In genomic region chr3:149114458-149114857, GRCh38 we compare ENCODE assay signal across 16 cellular contexts. TPM values are rescaled to one million over a fixed set of nuclear protein-coding genes. Genes with fewer than 3 reads are reported as not detected.
A peak's percentile ranks its signal among the peaks of the same experiment; 100 is the strongest.
DNase-seq lines count a peak whose midpoint lies in the region; ATAC-seq and TF ChIP-seq lines count a peak whose summit lies in the region.
"Had no signal": no experiment of that assay in that cellular context is flagged by ENCODE, and none has a peak within 500 bp of the region (broad histone marks: within the 10 kb centered on the region; RNA-seq: fewer than 3 reads in every experiment).

No MANE protein-coding gene starts in this region.

- H3K4me3 ChIP-seq in left ventricle myocardium inferior, result no peak overlapping the region
- no peak overlapping the region for H3K4me3 ChIP-seq in tibial artery
- no peak overlapping the region for H3K4me3 ChIP-seq in upper lobe of left lung
- no peak overlapping the region for H3K4me3 ChIP-seq in tibial nerve

- DNase-seq in Right ventricle myocardium superior, result no peak
- DNase-seq in left ventricle myocardium inferior, result no peak
- DNase-seq in astrocyte of the hippocampus (ENCODE audit: low read depth, low spot score), result peak; percentile 50
- DNase-seq in iPS-NIHi11 (ENCODE audit: low spot score), result peak; percentile 30
- no peak for DNase-seq in tibial artery
- DNase-seq in ureter (ENCODE audit: low spot score), result no peak
- no peak for DNase-seq in upper lobe of left lung
- no peak for DNase-seq in tibial nerve (ENCODE audit: low spot score in 2 of 2)
- DNase-seq: COR-L47, DMS153, GOT3, HFFc6, NCI-H446, NCI-H748 treated with DMSO at 0.1 percent for 48 hours, SHP77 had no signal

- no peaks in the 10 kb centered on the region for H3K9me3 ChIP-seq in left ventricle myocardium inferior (replicated peaks)
- no peaks in the 10 kb centered on the region for H3K9me3 ChIP-seq in tibial artery
- H3K9me3 ChIP-seq in upper lobe of left lung, result no peaks in the 10 kb centered on the region
- no peaks in the 10 kb centered on the region for H3K9me3 ChIP-seq in tibial nerve

- TF ChIP-seq POLR2A in upper lobe of left lung (IDR thresholded peaks at IDR 0.05), result no peak
- TF ChIP-seq POLR2A in tibial nerve (IDR thresholded peaks at IDR 0.05), result no peak

- peaks cover 6% of the 10 kb centered on the region for H3K4me1 ChIP-seq in left ventricle myocardium inferior
- H3K4me1 ChIP-seq in tibial artery, result peaks cover 0 to 21% (median 11%) of the 10 kb centered on the region in 4 donors
- no peaks in the 10 kb centered on the region for H3K4me1 ChIP-seq in upper lobe of left lung
- H3K4me1 ChIP-seq in tibial nerve, result no peaks in the 10 kb centered on the region

- no peak overlapping the region for H3K27ac ChIP-seq in left ventricle myocardium inferior (replicated peaks)
- peak overlapping the region; percentile 56 to 62 for H3K27ac ChIP-seq in tibial artery
- no peak overlapping the region for H3K27ac ChIP-seq in upper lobe of left lung
- no peak overlapping the region for H3K27ac ChIP-seq in tibial nerve
- H3K27ac ChIP-seq: C4-2B had no signal

- TF ChIP-seq CTCF in left ventricle myocardium inferior (IDR thresholded peaks at IDR 0.05; ENCODE audit: borderline replicate concordance) (no peak), tibial artery (IDR thresholded peaks at IDR 0.05) (no peak), upper lobe of left lung (IDR thresholded peaks at IDR 0.05) (no peak), tibial nerve (IDR thresholded peaks at IDR 0.05) (no peak)

- H3K27me3 ChIP-seq in left ventricle myocardium inferior (ENCODE audit: low read depth), result no peaks in the 10 kb centered on the region
- no peaks in the 10 kb centered on the region for H3K27me3 ChIP-seq in tibial artery
- no peaks in the 10 kb centered on the region for H3K27me3 ChIP-seq in upper lobe of left lung
- no peaks in the 10 kb centered on the region for H3K27me3 ChIP-seq in tibial nerve

- H3K36me3 ChIP-seq in left ventricle myocardium inferior (no peaks in the 10 kb centered on the region), tibial artery (no peaks in the 10 kb centered on the region), upper lobe of left lung (no peaks in the 10 kb centered on the region), tibial nerve (no peaks in the 10 kb centered on the region)

- 63 to 83% methylated on average over 1 of the region's 1 CpG for WGBS in upper lobe of left lung, 2 donors
- WGBS in tibial nerve, 2 donors, result 67 to 86% methylated on average over 1 of the region's 1 CpG

- intact Hi-C loops in Right ventricle myocardium superior (cut with DNase I), result loop anchor here (10.0 kb wide), 1 partner anchor 160 kb away; no protein-coding TSS in a partner anchor
- intact Hi-C loops in left ventricle myocardium inferior (cut with micrococcal nuclease), result no loop called here
- intact Hi-C loops in tibial artery (cut with DNase I; ENCODE audit: low total_unique reads), result loop anchor here (10.0 kb wide), 1 partner anchor 160 kb away; no protein-coding TSS in a partner anchor

- TF ChIP-seq EP300 in upper lobe of left lung (IDR thresholded peaks at IDR 0.05), result no peak
- no peak for TF ChIP-seq EP300 in tibial nerve (IDR thresholded peaks at IDR 0.05)

- ATAC-seq in Right ventricle myocardium superior (ENCODE audit: poor library complexity), result peak; percentile 67
- ATAC-seq in upper lobe of left lung (ENCODE audit: low FRiP score in 2 of 2), result no peak

RNA-seq across cellular contexts. Expression of gene HPS3, which starts 15.0 kb away (rescaled TPM):
- 5.2 TPM for total RNA-seq in Right ventricle myocardium superior
- 5.6 TPM for total RNA-seq in left ventricle myocardium inferior
- total RNA-seq in ureter, result 27.5 TPM
- 10 to 100 TPM; 13.4 to 29.8 (median 17.8) TPM for total RNA-seq in upper lobe of left lung
- total RNA-seq in tibial nerve, result 10 to 100 TPM; 17.8 to 39.5 (median 24.7) TPM

RNA-seq across cellular contexts. Expression of gene HLTF, which starts 28.1 kb away (rescaled TPM):
- total RNA-seq in Right ventricle myocardium superior, result 26.4 TPM
- total RNA-seq in left ventricle myocardium inferior, result 27.4 TPM
- 36.8 TPM for total RNA-seq in ureter
- 10 to 100 TPM; 14.1 to 26.2 (median 19.0) TPM for total RNA-seq in upper lobe of left lung
- total RNA-seq in tibial nerve, result 10 to 100 TPM; 16.9 to 28.2 (median 25.5) TPM

Comparison
In these comparisons a context has a peak if more than half of its experiments do, and no peak if none do; other contexts are left out.
1. DNase-seq: peak in astrocyte of the hippocampus (single experiment) and iPS-NIHi11 (single experiment); none in Right ventricle myocardium superior (single experiment), left ventricle myocardium inferior (single experiment), tibial artery (0 of 2), ureter (single experiment), upper lobe of left lung (0 of 2) and tibial nerve (0 of 2).
2. H3K27ac ChIP-seq: peak in tibial artery (2 of 2); none in left ventricle myocardium inferior (single experiment), upper lobe of left lung (0 of 4) and tibial nerve (0 of 4).